8 cellular contexts compared by ENCODE assay signal in genomic region chr16:57795431-57795878, GRCh38. TPM values are rescaled to one million over a fixed set of nuclear protein-coding genes. Genes with fewer than 3 reads are reported as not detected.
DNase-seq lines count a peak whose midpoint lies in the region; ATAC-seq lines count a peak whose summit lies in the region.

No MANE protein-coding gene starts in this region.

- ATAC-seq in HG02870 (IDR thresholded peaks at IDR 0.05; ENCODE audit: unreplicated experiment) = peak; percentile 65
- ATAC-seq in left colon = peak; percentile 38
- no peak for ATAC-seq in HG03095 (IDR thresholded peaks at IDR 0.05; ENCODE audit: unreplicated experiment)

- DNase-seq in NCI-H1105 treated with DMSO at 0.1 percent for 48 hours (lab: John Stamatoyannopoulos, UW) (peak; percentile 26), NCI-H1105 (lab: John Stamatoyannopoulos, UW) (no peak), NOMO-1 treated with DMSO at 0.1 percent for 48 hours (lab: John Stamatoyannopoulos, UW; ENCODE audit: unreplicated experiment) (peak; percentile 21), astrocyte of the hippocampus (ENCODE audit: low read depth, low spot score) (peak; percentile 77), left colon (peak in 1 of 2 donors; percentile 41), T1000 (lab: John Stamatoyannopoulos, UW) (no peak)

- intact Hi-C loops in left colon (cut with DNase I, micrococcal nuclease) = no loop called here

RNA-seq across cellular contexts. Expression of gene KIFC3, which starts 6.8 kb away (rescaled TPM):
- total RNA-seq in left colon = 1 to 10 TPM; 4.3 to 5.6 TPM

RNA-seq across cellular contexts. Expression of gene KATNB1, which starts 59.9 kb away (rescaled TPM):
- 10 to 100 TPM; 17.2 to 18.1 TPM for total RNA-seq in left colon

Comparison
In these comparisons a context has a peak if more than half of its experiments do, and no peak if none do; other contexts are left out.
1. DNase-seq: peak in NCI-H1105 treated with DMSO at 0.1 percent for 48 hours (single experiment), NOMO-1 treated with DMSO at 0.1 percent for 48 hours (single experiment) and astrocyte of the hippocampus (single experiment); none in NCI-H1105 (single experiment) and T1000 (single experiment).